Comparison of ENCODE assay signal across 22 cellular contexts in genomic region chr5:158487677-158488076, GRCh38.
"Had no signal": no experiment of that assay in that cellular context is flagged by ENCODE, and none has a peak within 500 bp of the region (broad histone marks: within the 10 kb centered on the region; RNA-seq: fewer than 3 reads in every experiment).

No MANE protein-coding gene starts in this region.

- H3K9me3 ChIP-seq: testis had no signal

- H3K27me3 Mint-ChIP-seq: activated CD4-positive, alpha-beta T cell treated with anti-CD3 and anti-CD28 coated beads for 36 hours; activated naive CD8-positive, alpha-beta T cell treated with anti-CD3 and anti-CD28 coated beads for 36 hours; stimulated activated naive CD8-positive, alpha-beta T cell treated with anti-CD3 and anti-CD28 coated beads, Interleukin-15, amount 100 ng/mL, for 72 hours had no signal

- H3K4me3 Mint-ChIP-seq: activated CD4-positive, alpha-beta T cell treated with anti-CD3 and anti-CD28 coated beads for 36 hours; activated naive CD8-positive, alpha-beta T cell treated with anti-CD3 and anti-CD28 coated beads for 36 hours; effector memory CD8-positive, alpha-beta T cell; immature natural killer cell; natural killer cell; stimulated activated naive CD8-positive, alpha-beta T cell treated with anti-CD3 and anti-CD28 coated beads, Interleukin-15, amount 100 ng/mL, for 72 hours; T-cell; type B pancreatic cell; WTC11 had no signal

- H3K27ac Mint-ChIP-seq: activated CD4-positive, alpha-beta T cell treated with anti-CD3 and anti-CD28 coated beads for 36 hours; activated naive CD8-positive, alpha-beta T cell treated with anti-CD3 and anti-CD28 coated beads for 36 hours; effector memory CD8-positive, alpha-beta T cell; immature natural killer cell; natural killer cell; progenitor cell of endocrine pancreas; stimulated activated naive CD8-positive, alpha-beta T cell treated with anti-CD3 and anti-CD28 coated beads, Interleukin-15, amount 100 ng/mL, for 72 hours; T-cell; type B pancreatic cell; WTC11 had no signal

- ATAC-seq: activated CD4-positive, alpha-beta T cell treated with anti-CD3 and anti-CD28 coated beads for 36 hours; effector memory CD8-positive, alpha-beta T cell; natural killer cell; stimulated activated naive CD8-positive, alpha-beta T cell treated with anti-CD3 and anti-CD28 coated beads, Interleukin-15, amount 100 ng/mL, for 72 hours; T-cell; WTC11 had no signal

- H3K27me3 ChIP-seq: testis had no signal

- H3K4me1 Mint-ChIP-seq: activated CD4-positive, alpha-beta T cell treated with anti-CD3 and anti-CD28 coated beads for 36 hours; activated naive CD8-positive, alpha-beta T cell treated with anti-CD3 and anti-CD28 coated beads for 36 hours; immature natural killer cell; natural killer cell; stimulated activated naive CD8-positive, alpha-beta T cell treated with anti-CD3 and anti-CD28 coated beads, Interleukin-15, amount 100 ng/mL, for 72 hours; T-cell had no signal

- H3K36me3 Mint-ChIP-seq: activated naive CD8-positive, alpha-beta T cell treated with anti-CD3 and anti-CD28 coated beads for 36 hours; immature natural killer cell; natural killer cell; T-cell; type B pancreatic cell had no signal

- H3K4me3 ChIP-seq: testis had no signal

- H3K27ac ChIP-seq: testis had no signal

- DNase-seq: activated CD4-positive, alpha-beta T cell treated with anti-CD3 and anti-CD28 coated beads for 36 hours; activated CD4-positive, alpha-beta T cell treated with anti-CD3 and anti-CD28 coated beads, Interleukin-2, amount 50 U/mL, for 48 hours; activated naive CD4-positive, alpha-beta T cell; activated naive CD8-positive, alpha-beta T cell treated with anti-CD3 and anti-CD28 coated beads for 36 hours; activated T-cell treated with anti-CD3 and anti-CD28 coated beads for 4 hours; amygdala; caudate nucleus; effector memory CD8-positive, alpha-beta T cell; foreskin melanocyte; head of caudate nucleus; immature natural killer cell; kidney glomerular epithelial cell; natural killer cell; occipital lobe; small intestine; stimulated activated CD4-positive, alpha-beta T cell treated with anti-CD3 and anti-CD28 coated beads, Interleukin-4, amount 100 ng/mL, for 1 hour; stimulated activated naive CD8-positive, alpha-beta T cell treated with anti-CD3 and anti-CD28 coated beads, Interleukin-15, amount 100 ng/mL, for 72 hours; T-cell; testis had no signal

- H3K9me3 Mint-ChIP-seq: activated naive CD8-positive, alpha-beta T cell treated with anti-CD3 and anti-CD28 coated beads for 36 hours; effector memory CD8-positive, alpha-beta T cell; T-cell had no signal
